In genomic region chr16:30010817-30011504, GRCh38 we compare ENCODE assay signal across 8 cellular contexts. TPM values are rescaled to one million over a fixed set of nuclear protein-coding genes. Genes with fewer than 3 reads are reported as not detected.
A peak's percentile ranks its signal among the peaks of the same experiment; 100 is the strongest.
DNase-seq lines count a peak whose midpoint lies in the region; ATAC-seq and TF ChIP-seq lines count a peak whose summit lies in the region.

Gene DOC2A (minus strand): TSS chr16:30011027. CDS start chr16:30010222, 805 bp downstream.

- peak within 1 kb of the TSS; percentile 63 for H3K4me3 Mint-ChIP-seq in dendritic cell treated with granulocyte-macrophage colony-stimulating factor and Interleukin-4, amounts not matched to agents 40 ng/mL and 50 ng/mL, for 4 days

- peak within 1 kb of the TSS in 9 of 10 donors; percentile 23 to 54 (median 43) for H3K4me3 ChIP-seq in heart right ventricle
- peak within 1 kb of the TSS; percentile 71 for H3K4me3 ChIP-seq in neuron (ENCODE audit: low read length)

- peaks cover 0 to 5% (median 0%) of the 10 kb centered on the region in 9 donors for H3K36me3 ChIP-seq in heart right ventricle
- no peaks in the 10 kb centered on the region for H3K36me3 ChIP-seq in neuron (ENCODE audit: insufficient read depth, low read length)

- H3K9me3 ChIP-seq in heart right ventricle (no peaks in the 10 kb centered on the region), neuron (ENCODE audit: low read length) (no peaks in the 10 kb centered on the region)

- H3K4me1 Mint-ChIP-seq in dendritic cell treated with granulocyte-macrophage colony-stimulating factor and Interleukin-4, amounts not matched to agents 40 ng/mL and 50 ng/mL, for 4 days (ENCODE audit: low read depth) = peaks cover 15% of the 10 kb centered on the region

- DNase-seq in heart right ventricle = no peak
- no peak for DNase-seq in left ventricle myocardium superior
- DNase-seq in SK-N-DZ (ENCODE audit: low spot score) = peak; percentile 67
- no peak for DNase-seq in activated CD8-positive, alpha-beta memory T cell treated with anti-CD3 and anti-CD28 coated beads, Interleukin-2, amount 50 U/mL, for 48 hours

- H3K36me3 Mint-ChIP-seq in dendritic cell treated with granulocyte-macrophage colony-stimulating factor and Interleukin-4, amounts not matched to agents 40 ng/mL and 50 ng/mL, for 4 days (ENCODE audit: low read depth) = peaks cover 6% of the 10 kb centered on the region

- intact Hi-C loops in heart right ventricle (cut with DNase I) = loop anchor here in 2 of 10 donors (10.0 kb wide), 2 partner anchors 76 to 316 kb away; no protein-coding TSS in a partner anchor
- intact Hi-C loops in left ventricle myocardium superior (cut with micrococcal nuclease) = no loop called here
- intact Hi-C loops in dendritic cell treated with granulocyte-macrophage colony-stimulating factor and Interleukin-4, amounts not matched to agents 40 ng/mL and 50 ng/mL, for 4 days (cut with micrococcal nuclease) = no loop called here

- H3K4me1 ChIP-seq in heart right ventricle (peaks cover 3 to 24% (median 18%) of the 10 kb centered on the region in 9 donors), neuron (ENCODE audit: insufficient read depth, low read length) (peaks cover 10% of the 10 kb centered on the region)

- ATAC-seq in heart right ventricle = no peak
- ATAC-seq in left ventricle myocardium superior = no peak
- ATAC-seq in GM21367 (IDR thresholded peaks at IDR 0.05; ENCODE audit: unreplicated experiment) = no peak
- ATAC-seq in GM19023 (IDR thresholded peaks at IDR 0.05; ENCODE audit: unreplicated experiment) = no peak

- peak within 1 kb of the TSS; percentile 92 for H2AFZ ChIP-seq in neuron (ENCODE audit: low read depth, low read length)

- H3K9me3 Mint-ChIP-seq in dendritic cell treated with granulocyte-macrophage colony-stimulating factor and Interleukin-4, amounts not matched to agents 40 ng/mL and 50 ng/mL, for 4 days = no peaks in the 10 kb centered on the region

- no peak for TF ChIP-seq CTCF in heart right ventricle (IDR thresholded peaks at IDR 0.05)

- whole genome bisulfite sequencing in heart right ventricle, 2 donors = 0 to 1% methylated on average over 31 to 84 of the region's 84 CpGs

- H3K27ac Mint-ChIP-seq in dendritic cell treated with granulocyte-macrophage colony-stimulating factor and Interleukin-4, amounts not matched to agents 40 ng/mL and 50 ng/mL, for 4 days = no peak within 1 kb of the TSS

- no peak within 1 kb of the TSS for H3K27ac ChIP-seq in heart right ventricle

- peaks cover 65% of the 10 kb centered on the region for H3K27me3 Mint-ChIP-seq in dendritic cell treated with granulocyte-macrophage colony-stimulating factor and Interleukin-4, amounts not matched to agents 40 ng/mL and 50 ng/mL, for 4 days

- H3K27me3 ChIP-seq in heart right ventricle (peaks cover 19 to 52% (median 46%) of the 10 kb centered on the region in 7 donors), neuron (ENCODE audit: insufficient read depth, low read length) (no peaks in the 10 kb centered on the region)

RNA-seq across cellular contexts. Expression of gene DOC2A, which starts in this region (rescaled TPM):
- total RNA-seq in heart right ventricle (under 1 TPM in 4 of 10 donors, not detected in 6; 0.27 to 0.95 (median 0.48) TPM), left ventricle myocardium superior (0.82 TPM)
- 1 to 10 TPM in 1 of 2 donors, under 1 TPM in 1; 0.41 to 2.7 TPM for polyA plus RNA-seq in heart right ventricle
- 24.7 and 29.6 TPM in 2 replicates for polyA plus RNA-seq in SK-N-DZ (2014; cell fraction: cytosol; rRNA removed)
- polyA plus RNA-seq in SK-N-DZ (2014; cell fraction: nucleus; rRNA removed) = 172 and 188 TPM in 2 replicates
